ENCODE assay signal across 8 cellular contexts in the genomic region with DNA sequence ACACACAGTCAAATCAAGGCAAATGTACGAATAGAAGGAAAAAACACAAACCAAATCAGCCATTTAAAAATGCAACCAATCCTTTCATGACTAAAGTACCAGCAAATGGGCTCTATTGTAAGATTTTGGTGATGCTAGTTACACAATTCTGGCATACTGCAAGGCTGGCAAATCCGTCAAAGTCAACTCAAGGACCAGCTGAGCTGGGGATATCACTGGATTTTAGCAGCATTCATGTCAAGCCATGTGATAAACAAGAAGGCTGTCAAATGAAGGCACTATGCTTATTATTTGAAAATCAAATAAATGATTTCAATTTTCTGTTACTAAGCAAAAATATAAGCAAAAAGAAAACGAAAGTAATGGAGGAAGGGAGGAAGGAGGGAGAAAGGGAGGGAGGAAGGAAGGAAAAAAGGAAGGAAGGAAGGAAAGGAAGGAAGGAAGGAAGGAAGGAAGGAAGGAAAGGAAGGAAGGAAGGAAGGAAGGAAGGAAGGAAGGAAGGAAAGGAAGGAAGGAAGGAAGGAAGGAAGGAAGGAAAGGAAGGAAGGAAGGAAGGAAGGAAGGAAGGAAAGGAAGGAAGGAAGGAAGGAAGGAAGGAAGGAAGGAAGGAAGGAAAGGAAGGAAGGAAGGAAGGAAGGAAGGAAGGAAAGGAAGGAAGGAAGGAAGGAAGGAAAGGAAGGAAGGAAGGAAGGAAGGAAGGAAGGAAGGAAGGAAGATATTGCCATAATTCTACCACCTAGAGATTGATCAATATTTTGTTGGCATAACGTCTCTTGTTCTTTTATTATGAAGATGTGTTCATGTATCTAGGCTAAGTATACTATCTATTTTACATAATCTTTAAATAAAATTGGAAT.
A peak's percentile ranks its signal among the peaks of the same experiment; 100 is the strongest.
DNase-seq lines count a peak whose midpoint lies in the region; ATAC-seq and TF ChIP-seq lines count a peak whose summit lies in the region.
"Not testable (repeated sequence)": the region's sequence is repeated elsewhere in the genome, so short reads cannot be mapped to it uniquely, and the experiment has no call there.

No MANE protein-coding gene starts in this region.

- intact Hi-C loops in esophagus muscularis mucosa (cut with DNase I); vagina (cut with DNase I): not testable (repeated sequence)

- H3K4me1 ChIP-seq in esophagus muscularis mucosa (peaks cover 30 to 95% (median 81%) of the 10 kb centered on the region in 4 donors), gastroesophageal sphincter (peaks cover 6 to 85% (median 7%) of the 10 kb centered on the region in 3 donors), vagina (peaks cover 43% of the 10 kb centered on the region)

- H3K4me1 Mint-ChIP-seq in HFFc6 (ENCODE audit: low read depth) (peaks cover 93% of the 10 kb centered on the region), brain (peaks cover 68% of the 10 kb centered on the region)

- not testable (repeated sequence) for H3K36me3 ChIP-seq in SK-N-MC (ENCODE audit: insufficient read depth, low read length); esophagus muscularis mucosa; gastroesophageal sphincter; vagina

- not testable (repeated sequence) for TF ChIP-seq EP300 in esophagus muscularis mucosa (IDR thresholded peaks at IDR 0.05); gastroesophageal sphincter (IDR thresholded peaks at IDR 0.05)

- H3K4me3 Mint-ChIP-seq in HFFc6, brain: not testable (repeated sequence)

- WGBS in esophagus muscularis mucosa, result 78% methylated on average over 4 of the region's 4 CpGs
- 56 to 69% methylated on average over 2 to 4 of the region's 4 CpGs for WGBS in gastroesophageal sphincter (ENCODE audit: low coverage in 1 of 2), 2 donors

- not testable (repeated sequence) for DNase-seq in HFFc6; esophagus muscularis mucosa (ENCODE audit: extremely low spot score); vagina (ENCODE audit: extremely low spot score in 2 of 2)
- DNase-seq in SK-N-MC (ENCODE audit: low read depth, low spot score), result peak; percentile 95
- peak; percentile 26 for DNase-seq in myocyte (ENCODE audit: low read depth)
- peak; percentile 52 for DNase-seq in pons (ENCODE audit: low spot score)

- H3K27ac ChIP-seq in SK-N-MC (peak overlapping the region; percentile 99), esophagus muscularis mucosa (replicated peaks in 1 of 4) (peak overlapping the region; percentile 5 to 39 (median 16)), gastroesophageal sphincter (peak overlapping the region in 3 of 4 donors; percentile 21 to 30 (median 24)), vagina (peak overlapping the region; percentile 27)

- not testable (repeated sequence) for H3K27me3 ChIP-seq in esophagus muscularis mucosa, gastroesophageal sphincter, vagina

- not testable (repeated sequence) for TF ChIP-seq POLR2A in esophagus muscularis mucosa (IDR thresholded peaks at IDR 0.05; ENCODE audit: low read depth); gastroesophageal sphincter (IDR thresholded peaks at IDR 0.05); vagina (IDR thresholded peaks at IDR 0.05)

- H3K27me3 Mint-ChIP-seq in HFFc6 (ENCODE audit: insufficient read depth); brain: not testable (repeated sequence)

- peaks cover 52% of the 10 kb centered on the region for H3K36me3 Mint-ChIP-seq in HFFc6 (ENCODE audit: low read depth)
- H3K36me3 Mint-ChIP-seq in brain, result not testable (repeated sequence)

- TF ChIP-seq CTCF in HFFc6 (IDR thresholded peaks at IDR 0.05); brain (conservative IDR thresholded peaks at IDR 0.05); esophagus muscularis mucosa (IDR thresholded peaks at IDR 0.05); gastroesophageal sphincter (IDR thresholded peaks at IDR 0.05); vagina (IDR thresholded peaks at IDR 0.05): not testable (repeated sequence)

- peak overlapping the region; percentile 64 for H3K4me3 ChIP-seq in SK-N-MC
- H3K4me3 ChIP-seq in esophagus muscularis mucosa, gastroesophageal sphincter, vagina: not testable (repeated sequence)

- not testable (repeated sequence) for H3K9me3 ChIP-seq in SK-N-MC (ENCODE audit: low read depth, low read length); esophagus muscularis mucosa; gastroesophageal sphincter; vagina

- ATAC-seq in gastroesophageal sphincter, result not testable (repeated sequence)

- peak overlapping the region; percentile 65; the same call in 1 of the 2 replicates for H3K27ac Mint-ChIP-seq in HFFc6
- H3K27ac Mint-ChIP-seq in brain, result peak overlapping the region in 3 of 5 experiments; percentile 39 to 65 (median 45)

- H3K9ac ChIP-seq in SK-N-MC (ENCODE audit: insufficient read length), result peak overlapping the region; percentile 63

- H3K9me3 Mint-ChIP-seq in HFFc6, brain: not testable (repeated sequence)

Comparison
In these comparisons a context has a peak if more than half of its experiments do, and no peak if none do; other contexts are left out.
1. H3K27ac ChIP-seq: peak in every context shown above with its lines; median percentile 99 in SK-N-MC; 27 in vagina; 24 in gastroesophageal sphincter; 16 in esophagus muscularis mucosa.